ENCODE assay signal across 14 cellular contexts in the genomic region with DNA sequence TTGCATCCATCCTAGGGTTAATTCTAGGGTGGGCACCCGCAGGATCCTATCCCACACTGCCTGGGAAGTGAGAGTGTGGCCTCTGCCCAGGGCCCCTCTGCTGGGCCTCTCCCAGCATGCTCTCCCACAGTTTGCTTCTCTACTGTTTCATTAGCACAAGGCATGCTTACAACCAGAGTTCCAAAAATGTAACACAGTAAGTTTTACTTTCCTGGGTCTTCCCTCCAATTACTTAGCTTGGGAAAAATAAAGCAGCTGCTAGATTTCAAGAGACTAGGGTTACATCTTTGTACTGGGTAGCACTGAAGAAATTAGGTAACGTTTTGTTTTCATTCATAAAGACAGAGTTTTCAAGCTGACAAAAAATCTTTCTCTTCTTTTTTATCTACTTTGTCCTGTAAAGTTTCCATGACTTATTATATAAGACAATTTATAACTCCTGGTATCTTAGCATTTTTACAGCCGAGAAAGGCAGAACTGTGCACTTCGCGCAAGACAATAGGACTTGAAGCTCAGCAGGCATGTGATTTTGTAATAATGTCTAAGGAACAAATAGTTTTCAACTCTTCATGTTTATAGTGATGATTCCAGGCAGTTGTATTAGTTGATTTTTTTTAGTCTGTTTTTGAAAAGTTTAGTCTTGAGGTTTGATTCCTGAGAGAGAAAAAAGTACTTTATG.
DNase-seq lines count a peak whose midpoint lies in the region; ATAC-seq and TF ChIP-seq lines count a peak whose summit lies in the region.
"Had no signal": no experiment of that assay in that cellular context is flagged by ENCODE, and none has a peak within 500 bp of the region (broad histone marks: within the 10 kb centered on the region; RNA-seq: fewer than 3 reads in every experiment).

No MANE protein-coding gene starts in this region.

- peak overlapping the region; percentile 44 for H3K4me3 Mint-ChIP-seq in nephron progenitor cell
- H3K4me3 Mint-ChIP-seq in CD4-positive, alpha-beta memory T cell = no peak overlapping the region
- H3K4me3 Mint-ChIP-seq: IgD-negative memory B cell had no signal

- H3K9me3 ChIP-seq in right cardiac atrium (ENCODE audit: control insufficient read depth, low read length) (no peaks in the 10 kb centered on the region), uterus (no peaks in the 10 kb centered on the region)
- H3K9me3 ChIP-seq in CD4-positive, alpha-beta memory T cell (ENCODE audit: control insufficient read depth in 1 of 2, low read length in 2 of 2) = no peaks in the 10 kb centered on the region

- DNase-seq in Right ventricle myocardium superior (no peak), right cardiac atrium (no peak), erythroblast (lab: John Stamatoyannopoulos, UW) (peak; percentile 16 to 44), nephron progenitor cell (no peak), uterus (peak; percentile 21 to 33)
- DNase-seq in CD4-positive, alpha-beta memory T cell = no peak
- DNase-seq: 8988T; activated naive CD4-positive, alpha-beta T cell treated with Interleukin-2 at 50 U/mL for 16 hours; caudate nucleus; small intestine had no signal

- H3K4me1 ChIP-seq in right cardiac atrium (ENCODE audit: control insufficient read depth, insufficient read depth, low read length) (no peaks in the 10 kb centered on the region), uterus (peaks cover 0 to 5% of the 10 kb centered on the region in 2 donors)
- no peaks in the 10 kb centered on the region for H3K4me1 ChIP-seq in CD4-positive, alpha-beta memory T cell (ENCODE audit: insufficient read depth, low read length)

- 55% methylated on average over 5 of the region's 5 CpGs for WGBS in right cardiac atrium

- H3K27me3 Mint-ChIP-seq in nephron progenitor cell (ENCODE audit: low read depth, poor library complexity) = no peaks in the 10 kb centered on the region
- no peaks in the 10 kb centered on the region for H3K27me3 Mint-ChIP-seq in CD4-positive, alpha-beta memory T cell
- H3K27me3 Mint-ChIP-seq: IgD-negative memory B cell had no signal

- CTCF ChIA-PET in CD4-positive, alpha-beta memory T cell (lab: Charles Lee; ENCODE audit: partially characterized antibody) = interaction anchor here (0.7 kb wide), 1 partner anchor 340 kb away, joined by 3 read pairs; no protein-coding TSS in a partner anchor

- H3K9me3 Mint-ChIP-seq in nephron progenitor cell = peaks cover 18% of the 10 kb centered on the region
- peaks cover 0 to 16% (median 4%) of the 10 kb centered on the region in 8 donors for H3K9me3 Mint-ChIP-seq in CD4-positive, alpha-beta memory T cell

- H3K4me3 ChIP-seq in right cardiac atrium (ENCODE audit: low read length) (no peak overlapping the region), uterus (no peak overlapping the region)
- no peak overlapping the region for H3K4me3 ChIP-seq in CD4-positive, alpha-beta memory T cell (ENCODE audit: low read length in 2 of 2)

- TF ChIP-seq CTCF in nephron progenitor cell (IDR thresholded peaks at IDR 0.05) = no peak
- no peak for TF ChIP-seq CTCF in uterus (IDR thresholded peaks at IDR 0.05)

- H3K27me3 ChIP-seq in right cardiac atrium (ENCODE audit: control insufficient read depth, insufficient read depth) (no peaks in the 10 kb centered on the region), uterus (no peaks in the 10 kb centered on the region)
- H3K27me3 ChIP-seq in CD4-positive, alpha-beta memory T cell (ENCODE audit: insufficient read depth, low read length) = no peaks in the 10 kb centered on the region

- no peak overlapping the region for H3K27ac ChIP-seq in right cardiac atrium (ENCODE audit: low read length)
- peak overlapping the region; percentile 75 to 77 for H3K27ac ChIP-seq in uterus
- no peak overlapping the region for H3K27ac ChIP-seq in CD4-positive, alpha-beta memory T cell (ENCODE audit: low read depth, low read length)
- H3K27ac ChIP-seq: RWPE1 had no signal

- POLR2A ChIA-PET in CD4-positive, alpha-beta memory T cell (lab: Charles Lee; ENCODE audit: partially characterized antibody) = no interaction called here

- no peaks in the 10 kb centered on the region for H3K36me3 ChIP-seq in uterus
- no peaks in the 10 kb centered on the region for H3K36me3 ChIP-seq in CD4-positive, alpha-beta memory T cell (ENCODE audit: insufficient read depth, low read length)

- peak overlapping the region; percentile 98 for H3K27ac Mint-ChIP-seq in nephron progenitor cell
- H3K27ac Mint-ChIP-seq in CD4-positive, alpha-beta memory T cell = no peak overlapping the region
- H3K27ac Mint-ChIP-seq: IgD-negative memory B cell had no signal

- H3K36me3 Mint-ChIP-seq in nephron progenitor cell (ENCODE audit: low read depth) = peaks cover 15% of the 10 kb centered on the region
- H3K36me3 Mint-ChIP-seq in CD4-positive, alpha-beta memory T cell = no peaks in the 10 kb centered on the region
- H3K36me3 Mint-ChIP-seq: IgD-negative memory B cell had no signal

- peaks cover 56% of the 10 kb centered on the region for H3K4me1 Mint-ChIP-seq in nephron progenitor cell
- H3K4me1 Mint-ChIP-seq in CD4-positive, alpha-beta memory T cell = no peaks in the 10 kb centered on the region
- H3K4me1 Mint-ChIP-seq: IgD-negative memory B cell had no signal

- intact Hi-C loops in Right ventricle myocardium superior (cut with DNase I) (no loop called here), right cardiac atrium (cut with DNase I) (no loop called here), uterus (cut with DNase I; ENCODE audit: low total_unique reads) (no loop called here)
- intact Hi-C loops in CD4-positive, alpha-beta memory T cell (cut with micrococcal nuclease) = no loop called here

- TF ChIP-seq POLR2A in erythroblast (IDR thresholded peaks at IDR 0.05; ENCODE audit: low read length) (no peak), uterus (IDR thresholded peaks at IDR 0.05) (no peak)

- ATAC-seq in Right ventricle myocardium superior (ENCODE audit: poor library complexity) = peak; percentile 27
- no peak for ATAC-seq in right cardiac atrium
- no peak for ATAC-seq in HG03095 (IDR thresholded peaks at IDR 0.05; ENCODE audit: unreplicated experiment)
- no peak for ATAC-seq in HG03442 (IDR thresholded peaks at IDR 0.05; ENCODE audit: unreplicated experiment)

Comparison
In these comparisons a context has a peak if more than half of its experiments do, and no peak if none do; other contexts are left out.
1. DNase-seq: peak in erythroblast (2 of 2) and uterus (2 of 2); none in Right ventricle myocardium superior (single experiment), right cardiac atrium (0 of 3), nephron progenitor cell (single experiment) and CD4-positive, alpha-beta memory T cell (0 of 5).
2. H3K27ac ChIP-seq: peak in uterus (2 of 2); none in right cardiac atrium (single experiment) and CD4-positive, alpha-beta memory T cell (single experiment).